10 cellular contexts compared by ENCODE assay signal in the genomic region with DNA sequence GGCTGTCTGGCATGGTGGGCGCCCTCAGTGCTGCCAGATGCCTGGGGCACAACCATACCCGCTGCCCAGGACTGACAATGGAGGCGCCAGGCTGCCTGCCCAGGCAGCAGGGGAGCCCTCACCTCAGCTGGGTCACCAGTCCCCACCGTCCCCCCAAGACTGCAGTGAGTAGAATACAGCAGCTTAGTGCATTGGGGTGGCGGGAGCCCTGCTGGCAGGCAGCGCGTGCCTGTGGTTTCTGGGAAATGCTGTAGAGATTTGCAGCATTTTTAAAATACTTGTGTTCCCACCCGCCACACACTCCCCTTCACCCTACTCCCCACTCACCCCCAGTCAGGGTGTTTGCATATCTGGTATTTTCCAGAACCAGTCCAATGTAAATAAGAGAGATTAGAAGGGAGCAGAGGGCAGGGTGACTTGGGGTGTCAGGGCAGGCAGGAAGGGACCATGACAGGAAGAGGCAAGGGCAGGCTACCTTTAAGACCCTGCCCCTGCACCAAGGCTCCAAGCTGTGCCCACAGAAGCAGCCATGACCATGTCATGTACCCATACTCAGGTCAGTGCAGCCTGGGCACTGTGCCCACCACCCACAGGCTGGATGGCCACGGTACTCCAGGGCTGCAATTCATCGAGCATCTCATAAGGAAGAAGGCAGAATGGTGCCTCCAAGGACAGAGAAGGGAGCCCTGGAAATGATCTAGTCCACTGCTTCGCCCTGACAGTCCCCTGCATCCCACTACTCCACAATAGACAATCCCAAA. TPM values are rescaled to one million over a fixed set of nuclear protein-coding genes. Genes with fewer than 3 reads are reported as not detected.
A peak's percentile ranks its signal among the peaks of the same experiment; 100 is the strongest.
DNase-seq lines count a peak whose midpoint lies in the region; ATAC-seq and TF ChIP-seq lines count a peak whose summit lies in the region.
"Had no signal": no experiment of that assay in that cellular context is flagged by ENCODE, and none has a peak within 500 bp of the region (broad histone marks: within the 10 kb centered on the region; RNA-seq: fewer than 3 reads in every experiment).

No MANE protein-coding gene starts in this region.

- DNase-seq in A673 (ENCODE audit: low spot score) (no peak), HFFc6 (peak; percentile 61), memory B cell (ENCODE audit: low spot score in 2 of 2) (no peak), retina (no peak)
- DNase-seq: erythroblast, NCI-H1092 treated with DMSO at 0.1 percent for 48 hours had no signal

- peaks cover 2% of the 10 kb centered on the region for H3K27me3 Mint-ChIP-seq in HFFc6 (ENCODE audit: insufficient read depth)
- no peaks in the 10 kb centered on the region for H3K27me3 Mint-ChIP-seq in brain
- no peaks in the 10 kb centered on the region for H3K27me3 Mint-ChIP-seq in memory B cell

- ATAC-seq in memory B cell (ENCODE audit: low read depth) (no peak), GM21423 (IDR thresholded peaks at IDR 0.05; ENCODE audit: unreplicated experiment) (no peak), GM18498 (IDR thresholded peaks at IDR 0.05; ENCODE audit: unreplicated experiment) (no peak), HG03175 (IDR thresholded peaks at IDR 0.05; ENCODE audit: unreplicated experiment) (no peak)

- intact Hi-C loops in A673 (cut with micrococcal nuclease; ENCODE audit: unreplicated experiment): no loop called here

- no peak overlapping the region for H3K4me3 ChIP-seq in A673 (ENCODE audit: low read depth, low read length, poor library complexity, severe bottlenecking)

- H3K27ac Mint-ChIP-seq in HFFc6 (peak overlapping the region; percentile 61; the same call in 1 of the 2 replicates), brain (peak overlapping the region in 4 of 5 experiments; percentile 54 to 92 (median 88)), memory B cell (peak overlapping the region; percentile 5)

- no TSS peak for BruUV-seq in A673 (replicated peaks; lab: Mats Ljungman, UMichigan)

- peaks cover 61% of the 10 kb centered on the region for H3K4me1 Mint-ChIP-seq in HFFc6 (ENCODE audit: low read depth)
- peaks cover 84% of the 10 kb centered on the region for H3K4me1 Mint-ChIP-seq in brain
- H3K4me1 Mint-ChIP-seq in memory B cell: peaks cover 9% of the 10 kb centered on the region

- peaks cover 48% of the 10 kb centered on the region for H3K4me1 ChIP-seq in A673 (ENCODE audit: insufficient read depth, low read length, poor library complexity, severe bottlenecking)

- CTCF ChIA-PET in A673 (lab: Charles Lee): no interaction called here

- H3K4me3 Mint-ChIP-seq in HFFc6 (peak overlapping the region; percentile 53), brain (peak overlapping the region in 3 of 5 experiments; percentile 22 to 44 (median 38)), memory B cell (no peak overlapping the region)

- no peaks in the 10 kb centered on the region for H3K36me3 Mint-ChIP-seq in HFFc6 (ENCODE audit: low read depth)
- peaks cover 15% of the 10 kb centered on the region for H3K36me3 Mint-ChIP-seq in brain
- no peaks in the 10 kb centered on the region for H3K36me3 Mint-ChIP-seq in memory B cell

- peak overlapping the region; percentile 42 for H3K27ac ChIP-seq in A673 (ENCODE audit: low read depth, low read length, poor library complexity, severe bottlenecking)

- POLR2A ChIA-PET in A673 (lab: Charles Lee; ENCODE audit: low non-redundant PET): no interaction called here

- no peaks in the 10 kb centered on the region for H3K27me3 ChIP-seq in A673 (replicated peaks; ENCODE audit: insufficient read depth, low read depth, low read length, poor library complexity)

- H3K9me3 ChIP-seq in A673 (ENCODE audit: low read depth, low read length, poor library complexity, severe bottlenecking): no peaks in the 10 kb centered on the region

- TF ChIP-seq CTCF in A673 (conservative IDR thresholded peaks at IDR 0.05; ENCODE audit: low read depth, low read length) (no peak), HFFc6 (IDR thresholded peaks at IDR 0.05) (no peak), brain (conservative IDR thresholded peaks at IDR 0.05) (no peak)

- H3K9me3 Mint-ChIP-seq in HFFc6 (no peaks in the 10 kb centered on the region), brain (no peaks in the 10 kb centered on the region), memory B cell (no peaks in the 10 kb centered on the region)

- no peaks in the 10 kb centered on the region for H3K36me3 ChIP-seq in A673 (ENCODE audit: insufficient read depth, low read length, poor library complexity, severe bottlenecking)

RNA-seq across cellular contexts. Expression of gene MYO18A, which starts 21.5 kb away (rescaled TPM):
- 26.6 and 36.6 TPM in 2 replicates for total RNA-seq in A673 (2021)
- total RNA-seq in HFFc6 (2021; fragmentation: NEBNext Ultra II Directional; extraction: Animal tissue kit (Norgen Biotek cat#: 25700)): 10 to 100 TPM; 39.2 to 57.7 (median 42.9) TPM
- 55.9 TPM for polyA plus RNA-seq in brain (ENCODE audit: insufficient read depth, low read depth, low replicate concordance)

Comparison
In these comparisons a context has a peak if more than half of its experiments do, and no peak if none do; other contexts are left out.
1. H3K27ac Mint-ChIP-seq: peak in every context shown above with its lines; median percentile 88 in brain; 61 in HFFc6; 5 in memory B cell.